ENCODE assay signal across 11 cellular contexts in genomic region chr1:1352784-1353388, GRCh38. TPM values are rescaled to one million over a fixed set of nuclear protein-coding genes. Genes with fewer than 3 reads are reported as not detected.
DNase-seq lines count a peak whose midpoint lies in the region; ATAC-seq, FAIRE-seq and TF ChIP-seq lines count a peak whose summit lies in the region.
"Had no signal": no experiment of that assay in that cellular context is flagged by ENCODE, and none has a peak within 500 bp of the region (broad histone marks: within the 10 kb centered on the region; RNA-seq: fewer than 3 reads in every experiment).

No MANE protein-coding gene starts in this region.

- DNase-seq in GM18507 (ENCODE audit: extremely low spot score, insufficient read length, low read depth) (no peak), kidney (no peak), HEK293T (ENCODE audit: extremely low spot score) (no peak)
- no peak for DNase-seq in naive thymus-derived CD4-positive, alpha-beta T cell
- DNase-seq: activated CD4-positive, alpha-beta T cell treated with anti-CD3 and anti-CD28 coated beads, Interleukin-2, amount 50 U/mL, for 48 hours; EL had no signal

- H3K9ac ChIP-seq in BLaER1 (no peak overlapping the region), kidney (ENCODE audit: low read length in 2 of 2) (no peak overlapping the region)

- ATAC-seq in activated T-helper 17 cell treated with anti-CD3 and anti-CD28 coated beads, Interleukin-2, amount 50 U/mL, for 72 hours (replicated peaks) = no peak
- no peak for ATAC-seq in naive thymus-derived CD4-positive, alpha-beta T cell
- ATAC-seq in GM18511 (IDR thresholded peaks at IDR 0.05; ENCODE audit: unreplicated experiment) = no peak
- ATAC-seq in GM18868 (IDR thresholded peaks at IDR 0.05; ENCODE audit: unreplicated experiment) = no peak

- no peaks in the 10 kb centered on the region for H3K36me3 Mint-ChIP-seq in activated T-helper 17 cell treated with anti-CD3 and anti-CD28 coated beads, Interleukin-2, amount 50 U/mL, for 72 hours (ENCODE audit: low read depth)
- H3K36me3 Mint-ChIP-seq in naive thymus-derived CD4-positive, alpha-beta T cell = peaks cover 0 to 2% (median 0%) of the 10 kb centered on the region in 5 donors

- CTCF ChIA-PET in naive thymus-derived CD4-positive, alpha-beta T cell (lab: Charles Lee) = no interaction called here
- CTCF ChIA-PET in HEK293T (lab: Yijun Ruan, JAX) = no interaction called here

- H3K4me3 Mint-ChIP-seq in activated T-helper 17 cell treated with anti-CD3 and anti-CD28 coated beads, Interleukin-2, amount 50 U/mL, for 72 hours = peak overlapping the region; percentile 65
- H3K4me3 Mint-ChIP-seq in naive thymus-derived CD4-positive, alpha-beta T cell = peak overlapping the region; percentile 25 to 85 (median 58)

- H3K4me3 ChIP-seq in BLaER1 = peak overlapping the region; percentile 4; the same call in 1 of the 2 replicates
- no peak overlapping the region for H3K4me3 ChIP-seq in naive thymus-derived CD4-positive, alpha-beta T cell (ENCODE audit: low read length)
- no peak overlapping the region for H3K4me3 ChIP-seq in kidney (ENCODE audit: low read length in 2 of 2)

- no peak for TF ChIP-seq CTCF in kidney (IDR thresholded peaks at IDR 0.05; ENCODE audit: borderline replicate concordance, extremely low read depth, insufficient read depth)

- peaks cover 37% of the 10 kb centered on the region for H3K27me3 ChIP-seq in BLaER1
- peaks cover 0 to 8% of the 10 kb centered on the region in 2 donors for H3K27me3 ChIP-seq in naive thymus-derived CD4-positive, alpha-beta T cell (ENCODE audit: control insufficient read depth in 2 of 2, insufficient read depth in 2 of 2, low read length in 2 of 2)

- POLR2A ChIA-PET in naive thymus-derived CD4-positive, alpha-beta T cell (lab: Charles Lee) = interaction anchor here (0.8 to 2.8 kb wide), 4 partner anchors 12 to 21 kb away, joined by 3 to 13 read pairs (median 6); partner anchors contain the start of gene AURKAIP1
- POLR2A ChIA-PET in HEK293T (lab: Yijun Ruan, JAX) = interaction anchor here (3.0 to 3.3 kb wide), 2 partner anchors 18 to 22 kb away, joined by 17 to 28 read pairs; partner anchors contain the start of gene AURKAIP1

- H3K9me3 ChIP-seq in BLaER1 (no peaks in the 10 kb centered on the region), kidney (ENCODE audit: control insufficient read depth in 1 of 2, low read length in 2 of 2) (no peaks in the 10 kb centered on the region)
- no peaks in the 10 kb centered on the region for H3K9me3 ChIP-seq in naive thymus-derived CD4-positive, alpha-beta T cell (ENCODE audit: control insufficient read depth in 2 of 3, low read length in 3 of 3)

- H3K4me1 ChIP-seq in BLaER1 = peaks cover 55% of the 10 kb centered on the region
- peaks cover 0 to 16% of the 10 kb centered on the region in 2 donors for H3K4me1 ChIP-seq in naive thymus-derived CD4-positive, alpha-beta T cell (ENCODE audit: control insufficient read depth in 2 of 2, insufficient read depth in 2 of 2, low read length in 2 of 2)
- H3K4me1 ChIP-seq in kidney (ENCODE audit: control insufficient read depth in 1 of 2, insufficient read depth in 1 of 2, low read depth in 1 of 2, low read length in 2 of 2) = peaks cover 0 to 15% of the 10 kb centered on the region in 2 donors

- FAIRE-seq in GM18507 (lab: Jason Lieb, UNC) (peak; percentile 5), kidney (lab: Jason Lieb, UNC) (no peak)
- FAIRE-seq: islet of Langerhans had no signal

- peaks cover 41% of the 10 kb centered on the region for H4K20me1 ChIP-seq in BLaER1

- H3K27me3 Mint-ChIP-seq in activated T-helper 17 cell treated with anti-CD3 and anti-CD28 coated beads, Interleukin-2, amount 50 U/mL, for 72 hours = peaks cover 10% of the 10 kb centered on the region
- H3K27me3 Mint-ChIP-seq in naive thymus-derived CD4-positive, alpha-beta T cell = peaks cover 0 to 31% (median 9%) of the 10 kb centered on the region in 5 donors

- H3K4me1 Mint-ChIP-seq in activated T-helper 17 cell treated with anti-CD3 and anti-CD28 coated beads, Interleukin-2, amount 50 U/mL, for 72 hours = peaks cover 6% of the 10 kb centered on the region
- peaks cover 0 to 20% (median 15%) of the 10 kb centered on the region in 7 donors for H3K4me1 Mint-ChIP-seq in naive thymus-derived CD4-positive, alpha-beta T cell

- H3K27ac ChIP-seq in BLaER1 = no peak overlapping the region
- H3K27ac ChIP-seq in naive thymus-derived CD4-positive, alpha-beta T cell (ENCODE audit: low read depth, low read length) = no peak overlapping the region
- no peak overlapping the region for H3K27ac ChIP-seq in kidney (ENCODE audit: low read depth in 2 of 2, low read length in 2 of 2)

- peak overlapping the region; percentile 81 for H3K4me2 ChIP-seq in BLaER1

- H3K9me3 Mint-ChIP-seq in activated T-helper 17 cell treated with anti-CD3 and anti-CD28 coated beads, Interleukin-2, amount 50 U/mL, for 72 hours = no peaks in the 10 kb centered on the region
- H3K9me3 Mint-ChIP-seq in naive thymus-derived CD4-positive, alpha-beta T cell = peaks cover 0 to 3% (median 0%) of the 10 kb centered on the region in 11 donors

- intact Hi-C loops in naive thymus-derived CD4-positive, alpha-beta T cell (cut with micrococcal nuclease) = no loop called here
- intact Hi-C loops in kidney (cut with DNase I) = no loop called here

- H3K27ac Mint-ChIP-seq in activated T-helper 17 cell treated with anti-CD3 and anti-CD28 coated beads, Interleukin-2, amount 50 U/mL, for 72 hours = peak overlapping the region; percentile 47
- peak overlapping the region in 5 of 9 donors; percentile 8 to 86 (median 51) for H3K27ac Mint-ChIP-seq in naive thymus-derived CD4-positive, alpha-beta T cell

- no peaks in the 10 kb centered on the region for H3K36me3 ChIP-seq in BLaER1
- no peaks in the 10 kb centered on the region for H3K36me3 ChIP-seq in naive thymus-derived CD4-positive, alpha-beta T cell (ENCODE audit: control insufficient read depth in 2 of 3, insufficient read depth in 3 of 3, low read length in 3 of 3)
- H3K36me3 ChIP-seq in kidney (ENCODE audit: control insufficient read depth in 1 of 2, insufficient read depth in 2 of 2, low read length in 2 of 2) = no peaks in the 10 kb centered on the region

TF ChIP-seq in HEK293T, 16 proteins besides CTCF, POLR2A, EP300 and RAD21:
- TF ChIP-seq NFRKB (IDR thresholded peaks at IDR 0.05) = no peak
- no peak for TF ChIP-seq CTBP1 (IDR thresholded peaks at IDR 0.05; ENCODE audit: borderline replicate concordance)
- no peak for TF ChIP-seq LEF1 (IDR thresholded peaks at IDR 0.05; ENCODE audit: borderline replicate concordance)
- no peak for TF ChIP-seq PKNOX1 (IDR thresholded peaks at IDR 0.05)
- no peak for TF ChIP-seq HDGF (IDR thresholded peaks at IDR 0.05; ENCODE audit: borderline replicate concordance)
- TF ChIP-seq L3MBTL2 (conservative IDR thresholded peaks at IDR 0.05) = no peak
- no peak for TF ChIP-seq BHLHE40 (IDR thresholded peaks at IDR 0.05; ENCODE audit: borderline replicate concordance)
- TF ChIP-seq FOXA1 (IDR thresholded peaks at IDR 0.05) = no peak
- TF ChIP-seq FOXM1 (IDR thresholded peaks at IDR 0.05; ENCODE audit: borderline replicate concordance) = no peak
- TF ChIP-seq ELF4 (IDR thresholded peaks at IDR 0.05) = no peak

RNA-seq across cellular contexts. Expression of gene DVL1, which starts 3.7 kb away (rescaled TPM):
- 10 to 100 TPM; 46.2 to 48.0 TPM for total RNA-seq in activated T-helper 17 cell treated with anti-CD3 and anti-CD28 coated beads, Interleukin-2, amount 50 U/mL, for 72 hours
- total RNA-seq in naive thymus-derived CD4-positive, alpha-beta T cell = 10 to 100 TPM; 40.2 to 54.9 (median 45.9) TPM
- 1 to 10 TPM in 1 of 2 donors, under 1 TPM in 1; 0.78 to 1.1 TPM for polyA plus RNA-seq in naive thymus-derived CD4-positive, alpha-beta T cell
- total RNA-seq in kidney = 55.0 TPM
- polyA plus RNA-seq in kidney (ENCODE audit: insufficient read depth, low read depth, low replicate concordance) = 32.5 TPM

RNA-seq across cellular contexts. Expression of gene MXRA8, which starts 5.5 kb away (rescaled TPM):
- total RNA-seq in activated T-helper 17 cell treated with anti-CD3 and anti-CD28 coated beads, Interleukin-2, amount 50 U/mL, for 72 hours = under 1 TPM in 1 of 2 donors, not detected in 1; 0.56 TPM
- total RNA-seq in naive thymus-derived CD4-positive, alpha-beta T cell = 1 to 10 TPM in 3 of 5 experiments, under 1 TPM in 2; 0.39 to 2.2 (median 1.0) TPM
- polyA plus RNA-seq in naive thymus-derived CD4-positive, alpha-beta T cell = under 1 TPM; 0.41 to 0.66 TPM
- 26.0 TPM for total RNA-seq in kidney
- 64.7 TPM for polyA plus RNA-seq in kidney (ENCODE audit: insufficient read depth, low read depth, low replicate concordance)

RNA-seq across cellular contexts. Expression of gene TAS1R3, which starts 21.8 kb away (rescaled TPM):
- 1 to 10 TPM in 1 of 2 donors, under 1 TPM in 1; 0.71 to 1.1 TPM for total RNA-seq in activated T-helper 17 cell treated with anti-CD3 and anti-CD28 coated beads, Interleukin-2, amount 50 U/mL, for 72 hours
- total RNA-seq in naive thymus-derived CD4-positive, alpha-beta T cell = 1 to 10 TPM; 1.1 to 2.6 (median 1.8) TPM
- under 1 TPM in 1 of 2 donors, not detected in 1; 0.32 TPM for polyA plus RNA-seq in naive thymus-derived CD4-positive, alpha-beta T cell
- 1.3 TPM for total RNA-seq in kidney
- polyA plus RNA-seq in kidney (ENCODE audit: insufficient read depth, low read depth, low replicate concordance) = 0.15 TPM

RNA-seq across cellular contexts. Expression of gene AURKAIP1, which starts 22.1 kb away (rescaled TPM):
- 100 to 1,000 TPM in 1 of 2 donors, 10 to 100 TPM in 1; 93.3 to 163 TPM for total RNA-seq in activated T-helper 17 cell treated with anti-CD3 and anti-CD28 coated beads, Interleukin-2, amount 50 U/mL, for 72 hours
- 100 to 1,000 TPM in 1 of 5 experiments, 10 to 100 TPM in 4; 53.8 to 107 (median 64.5) TPM for total RNA-seq in naive thymus-derived CD4-positive, alpha-beta T cell
- 100 to 1,000 TPM; 135 to 160 TPM for polyA plus RNA-seq in naive thymus-derived CD4-positive, alpha-beta T cell
- total RNA-seq in kidney = 111 TPM
- polyA plus RNA-seq in kidney (ENCODE audit: insufficient read depth, low read depth, low replicate concordance) = 359 TPM

RNA-seq across cellular contexts. Expression of gene CPTP, which starts 28.3 kb away (rescaled TPM):
- total RNA-seq in activated T-helper 17 cell treated with anti-CD3 and anti-CD28 coated beads, Interleukin-2, amount 50 U/mL, for 72 hours = 10 to 100 TPM; 16.8 to 22.3 TPM
- total RNA-seq in naive thymus-derived CD4-positive, alpha-beta T cell = 10 to 100 TPM; 11.5 to 29.3 (median 19.1) TPM
- polyA plus RNA-seq in naive thymus-derived CD4-positive, alpha-beta T cell = 10 to 100 TPM; 17.7 to 26.5 TPM
- total RNA-seq in kidney = 21.9 TPM
- polyA plus RNA-seq in kidney (ENCODE audit: insufficient read depth, low read depth, low replicate concordance) = 51.5 TPM
